In the genomic region with DNA sequence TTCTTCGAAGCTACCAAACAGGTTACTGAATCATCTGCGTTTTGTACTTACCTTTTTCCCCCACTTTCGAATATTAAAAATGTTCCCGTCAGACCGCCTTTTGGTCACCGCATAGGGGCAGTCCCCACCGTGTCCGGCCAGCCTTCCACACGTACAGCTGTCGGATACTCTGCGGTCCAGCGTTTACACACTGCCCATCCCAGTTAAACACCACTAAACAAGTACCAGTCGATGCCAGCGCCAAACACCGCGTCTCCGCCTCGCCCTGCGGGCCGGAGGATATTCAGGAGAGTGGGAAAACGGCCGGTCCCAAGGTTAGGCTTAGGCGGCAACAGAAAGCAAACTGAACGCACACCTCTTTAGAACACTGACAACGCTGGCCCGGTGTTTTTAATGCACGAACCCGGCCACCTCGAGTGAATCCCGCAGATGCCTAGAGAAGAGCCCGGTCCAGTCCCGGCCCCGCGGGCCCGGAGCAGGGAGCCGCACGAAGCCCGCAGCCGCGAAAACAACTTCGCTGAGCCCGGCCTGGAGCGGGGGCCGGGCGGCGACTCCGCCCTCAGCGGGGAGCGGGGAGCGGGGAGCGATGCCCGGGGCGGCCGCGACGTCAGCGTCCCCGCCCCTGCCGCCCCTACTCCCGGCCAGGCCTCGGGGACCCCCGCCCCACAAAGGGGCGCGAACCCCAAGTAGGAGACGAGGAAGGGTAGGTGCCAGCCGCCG, we compare ENCODE assay signal across 8 cellular contexts. TPM values are rescaled to one million over a fixed set of nuclear protein-coding genes. Genes with fewer than 3 reads are reported as not detected.
DNase-seq lines count a peak whose midpoint lies in the region; ATAC-seq and TF ChIP-seq lines count a peak whose summit lies in the region.

No MANE protein-coding gene starts in this region.

- 0% methylated on average over 36 to 59 of the region's 67 CpGs for WGBS in lower leg skin, 2 donors

- H3F3A ChIP-seq in OCI-LY1 (ENCODE audit: insufficient read depth, low read length): peaks cover 5% of the 10 kb centered on the region; the same call in 1 of the 2 replicates

- peak overlapping the region; percentile 80 to 99 (median 96) for H3K4me3 ChIP-seq in BLaER1 treated with 17β-estradiol and CSF1 and Interleukin-3, amounts not matched to agents 10 nM and 100 nM
- peak overlapping the region; percentile 99 for H3K4me3 ChIP-seq in OCI-LY1 (ENCODE audit: low read depth, low read length, poor library complexity, severe bottlenecking)
- peak overlapping the region; percentile 84 for H3K4me3 ChIP-seq in choroid plexus epithelial cell (ENCODE audit: low read depth, low read length)
- peak overlapping the region; percentile 67 for H3K4me3 ChIP-seq in lower leg skin (ENCODE audit: low read depth, poor library complexity, severe bottlenecking)

- H2AFZ ChIP-seq in OCI-LY1 (ENCODE audit: low read length): no peak overlapping the region

- H3K79me2 ChIP-seq in OCI-LY1 (ENCODE audit: insufficient read depth, low read length): peaks cover 20% of the 10 kb centered on the region

- peaks cover 0 to 19% (median 13%) of the 10 kb centered on the region in 11 experiments; a peak in 10 of 22 replicates for H3K27me3 ChIP-seq in BLaER1 treated with 17β-estradiol and CSF1 and Interleukin-3, amounts not matched to agents 10 nM and 100 nM
- no peaks in the 10 kb centered on the region for H3K27me3 ChIP-seq in OCI-LY1 (ENCODE audit: insufficient read depth, low read length)

- H3K9me2 ChIP-seq in OCI-LY1 (ENCODE audit: low read depth, low read length): no peaks in the 10 kb centered on the region

- peak overlapping the region; percentile 91 to 99 (median 97) for H3K4me2 ChIP-seq in BLaER1 treated with 17β-estradiol and CSF1 and Interleukin-3, amounts not matched to agents 10 nM and 100 nM
- peak overlapping the region; percentile 99 for H3K4me2 ChIP-seq in OCI-LY1 (ENCODE audit: low read length)

- TF ChIP-seq CTCF in OCI-LY1 (IDR thresholded peaks at IDR 0.05; ENCODE audit: low read length) (peak; percentile 7; the same call in 1 of the 2 replicates), choroid plexus epithelial cell (conservative IDR thresholded peaks at IDR 0.05; ENCODE audit: low read depth, low read length) (no peak), lower leg skin (IDR thresholded peaks at IDR 0.05) (no peak)

- peaks cover 9 to 14% (median 13%) of the 10 kb centered on the region in 11 experiments; a peak in 21 of 22 replicates for H3K36me3 ChIP-seq in BLaER1 treated with 17β-estradiol and CSF1 and Interleukin-3, amounts not matched to agents 10 nM and 100 nM
- peaks cover 14% of the 10 kb centered on the region; the same call in 1 of the 2 replicates for H3K36me3 ChIP-seq in OCI-LY1 (ENCODE audit: insufficient read depth, low read length)

- intact Hi-C loops in lower leg skin (cut with DNase I; ENCODE audit: low total_unique reads): no loop called here

- peak; percentile 17 for ATAC-seq in GM18499 (IDR thresholded peaks at IDR 0.05; ENCODE audit: insufficient read depth, unreplicated experiment)
- ATAC-seq in HG03064 (IDR thresholded peaks at IDR 0.05; ENCODE audit: low read depth, unreplicated experiment): peak; percentile 25

- peak overlapping the region; percentile 74 to 87 (median 83) for H3K9ac ChIP-seq in BLaER1 treated with 17β-estradiol and CSF1 and Interleukin-3, amounts not matched to agents 10 nM and 100 nM
- H3K9ac ChIP-seq in OCI-LY1 (ENCODE audit: low read length): peak overlapping the region; percentile 76

- DNase-seq in choroid plexus epithelial cell (ENCODE audit: low read depth) (peak; percentile 54), lower leg skin (ENCODE audit: low spot score in 2 of 2) (peak in 1 of 2 donors; percentile 93)
- no peak for DNase-seq in stimulated activated CD4-positive, alpha-beta T cell treated with anti-CD3 and anti-CD28 coated beads, Interleukin-1b, Interleukin-23, amount 100 ng/mL, for 48 hours

- TF ChIP-seq POLR2A in lower leg skin (IDR thresholded peaks at IDR 0.05): no peak

- no peaks in the 10 kb centered on the region for H3K9me3 ChIP-seq in BLaER1 treated with 17β-estradiol and CSF1 and Interleukin-3, amounts not matched to agents 10 nM and 100 nM (replicated peaks in 1 of 11)
- no peaks in the 10 kb centered on the region for H3K9me3 ChIP-seq in OCI-LY1 (ENCODE audit: low read length)

- H3K27ac ChIP-seq in BLaER1 treated with 17β-estradiol and CSF1 and Interleukin-3, amounts not matched to agents 10 nM and 100 nM: peak overlapping the region; percentile 64 to 79 (median 72)
- H3K27ac ChIP-seq in OCI-LY1 (ENCODE audit: low read depth, low read length, poor library complexity, severe bottlenecking): peak overlapping the region; percentile 40
- H3K27ac ChIP-seq in temporal lobe (ENCODE audit: low read depth, low read length): peak overlapping the region; percentile 95

- H4K20me1 ChIP-seq in BLaER1 treated with 17β-estradiol and CSF1 and Interleukin-3, amounts not matched to agents 10 nM and 100 nM: peaks cover 14 to 28% (median 27%) of the 10 kb centered on the region in 11 experiments
- no peaks in the 10 kb centered on the region for H4K20me1 ChIP-seq in OCI-LY1 (ENCODE audit: insufficient read depth, low read length)

- H3K4me1 ChIP-seq in BLaER1 treated with 17β-estradiol and CSF1 and Interleukin-3, amounts not matched to agents 10 nM and 100 nM: peaks cover 16 to 26% (median 20%) of the 10 kb centered on the region in 10 experiments
- peaks cover 33% of the 10 kb centered on the region for H3K4me1 ChIP-seq in OCI-LY1 (ENCODE audit: insufficient read depth, low read length, severe bottlenecking)

RNA-seq across cellular contexts. Expression of gene PHF13, which starts 0.7 kb away (rescaled TPM):
- total RNA-seq in lower leg skin: 10 to 100 TPM; 18.4 to 26.7 (median 21.1) TPM
- 14.3 TPM for total RNA-seq in temporal lobe

RNA-seq across cellular contexts. Expression of gene KLHL21, which starts 10.1 kb away (rescaled TPM):
- total RNA-seq in lower leg skin: 100 to 1,000 TPM in 3 of 4 donors, 10 to 100 TPM in 1; 89.6 to 147 (median 130) TPM
- total RNA-seq in temporal lobe: 6.4 TPM

RNA-seq across cellular contexts. Expression of gene THAP3, which starts 11.9 kb away (rescaled TPM):
- total RNA-seq in lower leg skin (10 to 100 TPM; 20.1 to 26.9 (median 23.4) TPM), temporal lobe (18.2 TPM)

RNA-seq across cellular contexts. Expression of gene ZBTB48, which starts 33.0 kb away (rescaled TPM):
- total RNA-seq in lower leg skin (10 to 100 TPM; 31.6 to 40.4 (median 34.8) TPM), temporal lobe (10.8 TPM)

RNA-seq across cellular contexts. Expression of gene TAS1R1, which starts 57.7 kb away (rescaled TPM):
- total RNA-seq in lower leg skin (under 1 TPM in 2 of 4 donors, not detected in 2; 0.27 to 0.39 TPM), temporal lobe (not detected)

Comparison
In these comparisons a context has a peak if more than half of its experiments do, and no peak if none do; other contexts are left out.
1. H3K27ac ChIP-seq: peak in every context shown above with its lines; median percentile 95 in temporal lobe; 72 in BLaER1 treated with 17β-estradiol and CSF1 and Interleukin-3, amounts not matched to agents 10 nM and 100 nM; 40 in OCI-LY1.
2. RNA of gene KLHL21, which starts 10.1 kb away (total RNA-seq): 89.6 to 147 TPM in lower leg skin; 6.4 TPM in temporal lobe (single experiment); every median in the first group is over 10 times any median in the second.
3. Peak in every context shown above with its lines, with median percentiles within 50 percentile points of each other: H3K4me3 ChIP-seq.